In genomic region chr22:27474711-27475547, GRCh38 we compare ENCODE assay signal across 2 cellular contexts.
TF ChIP-seq lines count a peak whose summit lies in the region.

No MANE protein-coding gene starts in this region.

TF ChIP-seq in HCT116, 20 proteins besides CTCF, POLR2A, EP300 and RAD21 (continued from another document):
- TF ChIP-seq TCF7L2 (IDR thresholded peaks at IDR 0.05; ENCODE audit: borderline replicate concordance, extremely low read depth, insufficient read depth, insufficient read length), result peak; percentile 11

TF ChIP-seq in SK-N-SH, 30 proteins besides CTCF, POLR2A, EP300 and RAD21 (continued from another document):
- TF ChIP-seq REST (IDR thresholded peaks at IDR 0.05; ENCODE audit: low read depth, low read length) (no peak), USF1 (IDR thresholded peaks at IDR 0.05; ENCODE audit: borderline replicate concordance, low read depth) (no peak), RFX5 (IDR thresholded peaks at IDR 0.05; ENCODE audit: low read length) (no peak), YY1 (IDR thresholded peaks at IDR 0.05; ENCODE audit: low read depth) (no peak), FOSL2 (IDR thresholded peaks at IDR 0.05; ENCODE audit: borderline replicate concordance, low read depth) (peak; percentile 91), IRF3 (IDR thresholded peaks at IDR 0.05; ENCODE audit: low read depth, low read length) (no peak), GATA2 (CRISPR knock-in tag; IDR thresholded peaks at IDR 0.05) (no peak), NRF1 (IDR thresholded peaks at IDR 0.05; ENCODE audit: low read depth, low read length) (no peak), ZBTB33 (IDR thresholded peaks at IDR 0.05; ENCODE audit: borderline replicate concordance, low read depth) (0 out of 2 replicates have a peak, but pooled peaks have one; percentile 16), JUND (IDR thresholded peaks at IDR 0.05) (peak; percentile 92), POLR2AphosphoS5 (IDR thresholded peaks at IDR 0.05; ENCODE audit: low read depth, low read length) (peak; percentile 55; the same call in 1 of the 2 replicates), RCOR1 (IDR thresholded peaks at IDR 0.05; ENCODE audit: low read length) (no peak), TEAD4 (IDR thresholded peaks at IDR 0.05; ENCODE audit: borderline replicate concordance, insufficient read depth) (peak; percentile 93), MAX (IDR thresholded peaks at IDR 0.05; ENCODE audit: low read depth) (0 out of 2 replicates have a peak, but pooled peaks have one; percentile 25), PBX3 (IDR thresholded peaks at IDR 0.05) (peak; percentile 31; the same call in 1 of the 2 replicates), SIN3A (IDR thresholded peaks at IDR 0.05; ENCODE audit: borderline replicate concordance, low read depth, low read length) (no peak), MEF2A (IDR thresholded peaks at IDR 0.05; ENCODE audit: borderline replicate concordance, low read depth) (no peak), MXI1 (IDR thresholded peaks at IDR 0.05; ENCODE audit: low read depth, low read length) (no peak), TAF1 (IDR thresholded peaks at IDR 0.05; ENCODE audit: borderline replicate concordance, low read depth, low read length) (no peak), FOXJ3 (CRISPR knock-in tag; IDR thresholded peaks at IDR 0.05) (no peak), USF2 (IDR thresholded peaks at IDR 0.05; ENCODE audit: borderline replicate concordance, low read depth, low read length) (no peak), EZH2phosphoT487 (IDR thresholded peaks at IDR 0.05; ENCODE audit: borderline replicate concordance, low read depth) (no peak), ELF1 (IDR thresholded peaks at IDR 0.05) (no peak), CHD2 (IDR thresholded peaks at IDR 0.05; ENCODE audit: low read length, partially characterized antibody) (no peak), NFIC (IDR thresholded peaks at IDR 0.05; ENCODE audit: borderline replicate concordance) (peak; percentile 95), RXRA (IDR thresholded peaks at IDR 0.05; ENCODE audit: borderline replicate concordance, low read depth) (peak; percentile 52; the same call in 1 of the 2 replicates), GABPA (IDR thresholded peaks at IDR 0.05; ENCODE audit: low read depth) (no peak), FOXM1 (IDR thresholded peaks at IDR 0.05; ENCODE audit: low read depth) (no peak), SMC3 (IDR thresholded peaks at IDR 0.05; ENCODE audit: low read depth, low read length) (no peak; the same call in 1 of the 2 replicates)
